Comparison of ENCODE assay signal across 12 cellular contexts in the genomic region with DNA sequence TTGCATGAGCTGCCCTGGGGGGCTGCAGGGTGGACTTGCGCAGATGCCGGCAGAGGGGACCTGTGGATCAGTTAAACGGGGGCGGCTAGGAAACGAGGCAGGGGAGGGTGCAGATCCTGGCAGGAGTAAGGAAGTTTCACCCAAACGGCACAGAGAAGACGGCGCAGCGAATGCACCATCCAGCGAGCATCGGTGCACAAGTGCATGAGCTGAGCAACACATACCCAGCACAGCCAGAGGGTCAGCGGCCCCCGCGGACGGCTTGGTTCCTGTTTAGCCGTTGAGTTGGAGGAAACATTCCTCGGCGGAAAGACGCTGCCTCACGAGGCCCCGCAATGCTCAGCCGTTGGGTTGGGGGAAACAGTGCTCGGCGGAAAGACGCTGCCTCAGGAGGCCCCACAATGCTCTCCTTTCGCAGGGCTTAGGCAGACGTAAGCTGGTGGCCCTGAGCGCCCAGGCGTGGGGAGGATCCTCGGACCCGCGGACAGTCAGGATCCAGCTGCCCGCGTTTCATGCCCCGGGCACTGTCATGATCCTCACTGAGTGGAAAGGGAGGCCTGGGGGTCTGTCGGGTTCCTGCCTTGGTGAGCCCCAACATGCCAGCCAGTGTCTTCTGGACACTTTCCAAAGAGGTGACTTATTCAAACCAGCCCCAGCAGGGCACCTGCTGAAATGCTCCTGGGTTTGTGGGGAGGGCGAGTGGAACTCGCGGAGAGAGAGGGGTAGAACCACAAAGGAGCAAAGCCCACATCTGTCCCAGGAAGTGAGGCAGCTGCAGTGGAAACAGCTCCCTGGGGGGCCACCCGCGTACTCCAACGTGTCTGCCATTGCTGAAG.
DNase-seq lines count a peak whose midpoint lies in the region; ATAC-seq and TF ChIP-seq lines count a peak whose summit lies in the region.
"Had no signal": no experiment of that assay in that cellular context is flagged by ENCODE, and none has a peak within 500 bp of the region (broad histone marks: within the 10 kb centered on the region; RNA-seq: fewer than 3 reads in every experiment).

No MANE protein-coding gene starts in this region.

- no peaks in the 10 kb centered on the region for H3K36me3 Mint-ChIP-seq in Caco-2 (ENCODE audit: insufficient read depth, unreplicated experiment)

- ATAC-seq in HG03378 (IDR thresholded peaks at IDR 0.05; ENCODE audit: unreplicated experiment): no peak

- H3K36me3 ChIP-seq in H7 (replicated peaks; ENCODE audit: control insufficient read depth, insufficient read depth, low read length) (no peaks in the 10 kb centered on the region), Caco-2 (ENCODE audit: control insufficient read depth, insufficient read depth, low read length) (no peaks in the 10 kb centered on the region)

- no peak overlapping the region for H3K4me3 Mint-ChIP-seq in Caco-2 (ENCODE audit: unreplicated experiment)
- H3K4me3 Mint-ChIP-seq: activated CD4-positive, alpha-beta T cell treated with anti-CD3 and anti-CD28 coated beads, Interleukin-2, amount 10 ng/mL, durations not matched to agents 24 days and 14 days; brain; T-helper 2 cell treated with Interferon-gamma antibody and Interleukin-4, amounts not matched to agents 5 μg/mL and 100 μg/mL, for 36 hours had no signal

- H3K4me3 ChIP-seq in H7 (ENCODE audit: insufficient read depth, low read depth, low read length) (no peak overlapping the region), Caco-2 (ENCODE audit: low read depth, low read length) (no peak overlapping the region)

- POLR2A ChIA-PET in Caco-2 (lab: Charles Lee): no interaction called here

- H3K27me3 Mint-ChIP-seq in Caco-2 (ENCODE audit: insufficient read depth, unreplicated experiment): no peaks in the 10 kb centered on the region
- H3K27me3 Mint-ChIP-seq: activated CD4-positive, alpha-beta T cell treated with anti-CD3 and anti-CD28 coated beads, Interleukin-2, amount 10 ng/mL, durations not matched to agents 24 days and 14 days had no signal

- no peak overlapping the region for H3K27ac Mint-ChIP-seq in Caco-2 (ENCODE audit: unreplicated experiment)
- H3K27ac Mint-ChIP-seq: activated CD4-positive, alpha-beta T cell treated with anti-CD3 and anti-CD28 coated beads, Interleukin-2, amount 10 ng/mL, durations not matched to agents 24 days and 14 days; activated T-helper 2 cell treated with anti-CD3 and anti-CD28 coated beads, Interferon-gamma antibody, Interleukin-2, Interleukin-4, amounts not matched to agents 10 μg/mL and 5 μg/mL and 100 μg/mL, durations not matched to agents 14 hours and 24 hours and 36 hours; brain; T-helper 2 cell treated with Interferon-gamma antibody and Interleukin-4, amounts not matched to agents 5 μg/mL and 100 μg/mL, for 36 hours had no signal

- CTCF ChIA-PET in Caco-2 (lab: Charles Lee): no interaction called here

- DNase-seq in H7: peak; percentile 67
- peak; percentile 3 for DNase-seq in NCI-H69 (lab: John Stamatoyannopoulos, UW)
- peak in 25 of 42 donors; percentile 2 to 34 (median 10) for DNase-seq in head of caudate nucleus
- peak; percentile 76 for DNase-seq in posterior vena cava (ENCODE audit: low spot score)
- no peak for DNase-seq in Caco-2
- no peak for DNase-seq in SHP77 treated with DMSO at 0.1 percent for 48 hours (lab: John Stamatoyannopoulos, UW)
- DNase-seq: activated CD4-positive, alpha-beta T cell treated with anti-CD3 and anti-CD28 coated beads, Interleukin-2, amount 10 ng/mL, durations not matched to agents 24 days and 14 days; C1 segment of cervical spinal cord had no signal

- BruUV-seq in Caco-2 (replicated peaks; lab: Mats Ljungman, UMichigan): no TSS peak

- no peaks in the 10 kb centered on the region for H3K4me1 ChIP-seq in Caco-2

- no peaks in the 10 kb centered on the region for H3K9me3 Mint-ChIP-seq in Caco-2 (ENCODE audit: unreplicated experiment)
- H3K9me3 Mint-ChIP-seq: activated CD4-positive, alpha-beta T cell treated with anti-CD3 and anti-CD28 coated beads, Interleukin-2, amount 10 ng/mL, durations not matched to agents 24 days and 14 days; activated T-helper 2 cell treated with anti-CD3 and anti-CD28 coated beads, Interferon-gamma antibody, Interleukin-2, Interleukin-4, amounts not matched to agents 10 μg/mL and 5 μg/mL and 100 μg/mL, durations not matched to agents 14 hours and 24 hours and 36 hours; T-helper 2 cell treated with Interferon-gamma antibody and Interleukin-4, amounts not matched to agents 5 μg/mL and 100 μg/mL, for 36 hours had no signal

- intact Hi-C loops in head of caudate nucleus (cut with DNase I) (loop anchor here (5.0 kb wide), 1 partner anchor 53 kb away; no protein-coding TSS in a partner anchor), posterior vena cava (cut with DNase I) (no loop called here), Caco-2 (cut with micrococcal nuclease; ENCODE audit: unreplicated experiment) (no loop called here)

- H3K9me3 ChIP-seq in Caco-2: no peaks in the 10 kb centered on the region

- no peaks in the 10 kb centered on the region for H3K4me1 Mint-ChIP-seq in Caco-2 (ENCODE audit: low read depth, unreplicated experiment)

- no peak for TF ChIP-seq CTCF in Caco-2 (IDR thresholded peaks at IDR 0.05; ENCODE audit: insufficient read depth in 1 of 2, low read depth in 1 of 2, low read length in 1 of 2, severe bottlenecking in 1 of 2, unreplicated experiment in 1 of 2)

- H3K27me3 ChIP-seq in H7 (ENCODE audit: control insufficient read depth, insufficient read depth, low read length) (no peaks in the 10 kb centered on the region), Caco-2 (replicated peaks; ENCODE audit: control insufficient read depth, insufficient read depth, low read length) (no peaks in the 10 kb centered on the region)

Comparison
In these comparisons a context has a peak if more than half of its experiments do, and no peak if none do; other contexts are left out.
1. DNase-seq: peak in H7 (single experiment), NCI-H69 (single experiment), head of caudate nucleus (25 of 42) and posterior vena cava (single experiment); none in Caco-2 (0 of 2) and SHP77 treated with DMSO at 0.1 percent for 48 hours (single experiment).